8 cellular contexts compared by ENCODE assay signal in genomic region chr9:110047955-110048472, GRCh38.
DNase-seq lines count a peak whose midpoint lies in the region; ATAC-seq and TF ChIP-seq lines count a peak whose summit lies in the region.

No MANE protein-coding gene starts in this region.

- peaks cover 17% of the 10 kb centered on the region for H3F3A ChIP-seq in PC-9 (ENCODE audit: insufficient read depth, low read depth)

- intact Hi-C loops in PC-9 (cut with micrococcal nuclease; ENCODE audit: unreplicated experiment): loop anchor here (1.0 to 2.0 kb wide), 3 partner anchors 43 to 83 kb away; no protein-coding TSS in a partner anchor

- H2AFZ ChIP-seq in PC-9: no peak overlapping the region

- DNase-seq in AG10803 (ENCODE audit: low read depth): no peak
- DNase-seq in PC-9: no peak
- no peak for DNase-seq in coronary artery (ENCODE audit: low spot score)
- DNase-seq in hippocampal formation (lab: John Stamatoyannopoulos, UW): no peak
- no peak for DNase-seq in cerebellum (ENCODE audit: low spot score)

- ATAC-seq in GM18861 (IDR thresholded peaks at IDR 0.05; ENCODE audit: unreplicated experiment) (peak; percentile 20), HG03039 (IDR thresholded peaks at IDR 0.05; ENCODE audit: unreplicated experiment) (peak; percentile 39)

- H3K4me3 ChIP-seq in AG10803 (ENCODE audit: low read length) (peak overlapping the region; percentile 94), PC-9 (peak overlapping the region; percentile 90; the same call in 1 of the 2 replicates), coronary artery (peak overlapping the region; percentile 87), mucosa of rectum (ENCODE audit: low read length in 2 of 2) (peak overlapping the region; percentile 72 to 81)

- no peaks in the 10 kb centered on the region for H3K9me3 ChIP-seq in PC-9 (ENCODE audit: insufficient read depth, low read depth)
- no peaks in the 10 kb centered on the region for H3K9me3 ChIP-seq in mucosa of rectum (ENCODE audit: control insufficient read depth in 2 of 2, low read length in 2 of 2)

- no peaks in the 10 kb centered on the region for H4K20me1 ChIP-seq in PC-9 (ENCODE audit: insufficient read depth)

- H3K27me3 ChIP-seq in PC-9 (ENCODE audit: insufficient read depth, low read depth) (no peaks in the 10 kb centered on the region), mucosa of rectum (ENCODE audit: control insufficient read depth in 2 of 2, insufficient read depth in 2 of 2, low read length in 2 of 2) (peaks cover 13 to 14% of the 10 kb centered on the region in 2 donors)

- TF ChIP-seq CTCF in AG10803 (conservative IDR thresholded peaks at IDR 0.05; ENCODE audit: low read length): no peak
- no peak for TF ChIP-seq CTCF in PC-9 (conservative IDR thresholded peaks at IDR 0.05)
- TF ChIP-seq CTCF in coronary artery (IDR thresholded peaks at IDR 0.05): no peak

- H3K36me3 ChIP-seq in PC-9 (ENCODE audit: low read depth) (0 out of 2 replicates have a peak, but pooled peaks cover 14% of the 10 kb centered on the region), mucosa of rectum (ENCODE audit: control insufficient read depth in 2 of 2, insufficient read depth in 2 of 2, low read length in 2 of 2) (no peaks in the 10 kb centered on the region)

- BruUV-seq in PC-9 (replicated peaks; lab: Mats Ljungman, UMichigan): no TSS peak

- no peaks in the 10 kb centered on the region for H3K9me2 ChIP-seq in PC-9 (ENCODE audit: insufficient read depth)

- H3K79me2 ChIP-seq in PC-9 (ENCODE audit: low read depth): peaks cover 42% of the 10 kb centered on the region

- H3K9ac ChIP-seq in mucosa of rectum (ENCODE audit: low read depth in 1 of 2, low read length in 2 of 2): peak overlapping the region; percentile 20 to 58

- peak overlapping the region; percentile 88 for H3K4me2 ChIP-seq in PC-9

- no peak overlapping the region for H3K27ac ChIP-seq in PC-9
- H3K27ac ChIP-seq in coronary artery: peak overlapping the region in 1 of 2 donors; percentile 78
- H3K27ac ChIP-seq in mucosa of rectum (ENCODE audit: low read depth in 2 of 2, low read length in 2 of 2): peak overlapping the region in 1 of 2 donors; percentile 17

- POLR2A ChIA-PET in PC-9 (lab: Charles Lee; ENCODE audit: unreplicated experiment): no interaction called here

- CTCF ChIA-PET in PC-9 (lab: Charles Lee): no interaction called here

- peaks cover 26% of the 10 kb centered on the region for H3K4me1 ChIP-seq in PC-9 (replicated peaks; ENCODE audit: insufficient read depth)
- peaks cover 6 to 23% of the 10 kb centered on the region in 2 donors for H3K4me1 ChIP-seq in mucosa of rectum (ENCODE audit: control insufficient read depth in 2 of 2, insufficient read depth in 2 of 2, low read length in 2 of 2)
